15 cellular contexts compared by ENCODE assay signal in genomic region chr22:29641052-29641780, GRCh38. TPM values are rescaled to one million over a fixed set of nuclear protein-coding genes. Genes with fewer than 3 reads are reported as not detected.
DNase-seq lines count a peak whose midpoint lies in the region; ATAC-seq and TF ChIP-seq lines count a peak whose summit lies in the region.
"Had no signal": no experiment of that assay in that cellular context is flagged by ENCODE, and none has a peak within 500 bp of the region (broad histone marks: within the 10 kb centered on the region; RNA-seq: fewer than 3 reads in every experiment).

No MANE protein-coding gene starts in this region.

- intact Hi-C loops in transverse colon (cut with DNase I; ENCODE audit: low total_unique reads) = no loop called here

- H3K4me3 Mint-ChIP-seq in activated CD8-positive, alpha-beta memory T cell treated with anti-CD3 and anti-CD28 coated beads, Interleukin-2, amount 10 ng/mL, durations not matched to agents 7 days and 5 days = no peak overlapping the region
- H3K4me3 Mint-ChIP-seq: T-cell had no signal

- peaks cover 0 to 13% (median 4%) of the 10 kb centered on the region in 4 donors for H3K36me3 ChIP-seq in transverse colon

- ATAC-seq in activated CD8-positive, alpha-beta memory T cell treated with anti-CD3 and anti-CD28 coated beads, Interleukin-2, amount 10 ng/mL, durations not matched to agents 7 days and 5 days = no peak
- no peak for ATAC-seq in GM18867 (IDR thresholded peaks at IDR 0.05; ENCODE audit: unreplicated experiment)
- no peak for ATAC-seq in GM18870 (IDR thresholded peaks at IDR 0.05; ENCODE audit: unreplicated experiment)
- ATAC-seq in HG02588 (IDR thresholded peaks at IDR 0.05; ENCODE audit: unreplicated experiment) = no peak
- ATAC-seq: T-cell had no signal

- no peak for TF ChIP-seq POLR2A in transverse colon (IDR thresholded peaks at IDR 0.05)

- H3K27ac Mint-ChIP-seq in activated CD8-positive, alpha-beta memory T cell treated with anti-CD3 and anti-CD28 coated beads, Interleukin-2, amount 10 ng/mL, durations not matched to agents 7 days and 5 days = peak overlapping the region; percentile 53

- no peak for DNase-seq in activated CD8-positive, alpha-beta memory T cell treated with anti-CD3 and anti-CD28 coated beads, Interleukin-2, amount 10 ng/mL, durations not matched to agents 7 days and 5 days
- DNase-seq in activated CD8-positive, alpha-beta memory T cell treated with anti-CD3 and anti-CD28 coated beads, Interleukin-2, amount 50 U/mL, for 4 hours = no peak
- peak; percentile 55 for DNase-seq in NOMO-1 treated with dmso at 0.1 percent for 144 hours (lab: John Stamatoyannopoulos, UW; ENCODE audit: unreplicated experiment)
- DNase-seq in fibroblast of villous mesenchyme (ENCODE audit: low read depth) = peak; percentile 97
- DNase-seq in transverse colon = peak; percentile 19
- DNase-seq: activated CD4-positive, alpha-beta T cell treated with anti-CD3 and anti-CD28 coated beads for 48 hours; activated naive CD4-positive, alpha-beta T cell; DMS153; Kasumi-1; mammary epithelial cell; stimulated activated CD4-positive, alpha-beta T cell treated with anti-CD3 and anti-CD28 coated beads, Interleukin-15, amount 100 ng/mL, for 24 hours; T-cell had no signal

- in situ Hi-C loops in transverse colon (cut with MboI; ENCODE audit: low pct_ligation_motif_present in 1 of 4, low pct_unique_long_range_greater_than_20kb in 1 of 4, low sequenced_read_pairs in 3 of 4) = loop anchor here in 2 of 4 donors (25.0 kb wide), 1 partner anchor 371 kb away; no protein-coding TSS in a partner anchor

- 26 to 45% methylated on average over 7 to 10 of the region's 10 CpGs for WGBS in transverse colon (ENCODE audit: low coverage in 1 of 2), 2 donors

- no peak for TF ChIP-seq CTCF in fibroblast of villous mesenchyme (IDR thresholded peaks at IDR 0.05; ENCODE audit: insufficient read depth, low read depth, low read length)
- TF ChIP-seq CTCF in transverse colon (IDR thresholded peaks at IDR 0.05) = no peak

- peak overlapping the region; percentile 21 to 33 (median 24) for H3K27ac ChIP-seq in transverse colon

- no peaks in the 10 kb centered on the region for H3K9me3 ChIP-seq in transverse colon

- peaks cover 3 to 18% (median 9%) of the 10 kb centered on the region in 4 donors for H3K4me1 ChIP-seq in transverse colon

- H3K27me3 Mint-ChIP-seq in activated CD8-positive, alpha-beta memory T cell treated with anti-CD3 and anti-CD28 coated beads, Interleukin-2, amount 10 ng/mL, durations not matched to agents 7 days and 5 days = no peaks in the 10 kb centered on the region
- H3K27me3 Mint-ChIP-seq: T-cell had no signal

- H3K4me3 ChIP-seq in fibroblast of villous mesenchyme (ENCODE audit: low read depth, low read length) (peak overlapping the region; percentile 40), transverse colon (no peak overlapping the region)

- CTCF ChIA-PET in activated CD8-positive, alpha-beta memory T cell treated with anti-CD3 and anti-CD28 coated beads, Interleukin-2, amount 10 ng/mL, durations not matched to agents 7 days and 5 days (lab: Charles Lee) = interaction anchor here (0.6 to 1.0 kb wide), 2 partner anchors 229 to 1025 kb away, joined by 3 to 4 read pairs; no protein-coding TSS in a partner anchor

- no peaks in the 10 kb centered on the region for H3K27me3 ChIP-seq in transverse colon

- no peaks in the 10 kb centered on the region for H3K9me3 Mint-ChIP-seq in activated CD8-positive, alpha-beta memory T cell treated with anti-CD3 and anti-CD28 coated beads, Interleukin-2, amount 10 ng/mL, durations not matched to agents 7 days and 5 days (ENCODE audit: low read depth)
- H3K9me3 Mint-ChIP-seq: T-cell had no signal

- no peak for TF ChIP-seq EP300 in transverse colon (IDR thresholded peaks at IDR 0.05; ENCODE audit: low read depth)

- peaks cover 36% of the 10 kb centered on the region for H3K4me1 Mint-ChIP-seq in activated CD8-positive, alpha-beta memory T cell treated with anti-CD3 and anti-CD28 coated beads, Interleukin-2, amount 10 ng/mL, durations not matched to agents 7 days and 5 days

- H3K36me3 Mint-ChIP-seq in activated CD8-positive, alpha-beta memory T cell treated with anti-CD3 and anti-CD28 coated beads, Interleukin-2, amount 10 ng/mL, durations not matched to agents 7 days and 5 days = peaks cover 29% of the 10 kb centered on the region

RNA-seq across cellular contexts. Expression of gene NF2, which starts 37.8 kb away (rescaled TPM):
- total RNA-seq in activated CD8-positive, alpha-beta memory T cell treated with anti-CD3 and anti-CD28 coated beads, Interleukin-2, amount 10 ng/mL, durations not matched to agents 7 days and 5 days = 10 to 100 TPM; 46.6 to 61.2 TPM
- total RNA-seq in fibroblast of villous mesenchyme (153 and 240 TPM in 2 replicates), transverse colon (10 to 100 TPM; 14.6 to 60.1 (median 34.7) TPM)

Comparison
In these comparisons a context has a peak if more than half of its experiments do, and no peak if none do; other contexts are left out.
1. DNase-seq: peak in NOMO-1 treated with dmso at 0.1 percent for 144 hours (single experiment), fibroblast of villous mesenchyme (single experiment) and transverse colon (single experiment); none in activated CD8-positive, alpha-beta memory T cell treated with anti-CD3 and anti-CD28 coated beads, Interleukin-2, amount 10 ng/mL, durations not matched to agents 7 days and 5 days (single experiment) and activated CD8-positive, alpha-beta memory T cell treated with anti-CD3 and anti-CD28 coated beads, Interleukin-2, amount 50 U/mL, for 4 hours (single experiment).